In the genomic region with DNA sequence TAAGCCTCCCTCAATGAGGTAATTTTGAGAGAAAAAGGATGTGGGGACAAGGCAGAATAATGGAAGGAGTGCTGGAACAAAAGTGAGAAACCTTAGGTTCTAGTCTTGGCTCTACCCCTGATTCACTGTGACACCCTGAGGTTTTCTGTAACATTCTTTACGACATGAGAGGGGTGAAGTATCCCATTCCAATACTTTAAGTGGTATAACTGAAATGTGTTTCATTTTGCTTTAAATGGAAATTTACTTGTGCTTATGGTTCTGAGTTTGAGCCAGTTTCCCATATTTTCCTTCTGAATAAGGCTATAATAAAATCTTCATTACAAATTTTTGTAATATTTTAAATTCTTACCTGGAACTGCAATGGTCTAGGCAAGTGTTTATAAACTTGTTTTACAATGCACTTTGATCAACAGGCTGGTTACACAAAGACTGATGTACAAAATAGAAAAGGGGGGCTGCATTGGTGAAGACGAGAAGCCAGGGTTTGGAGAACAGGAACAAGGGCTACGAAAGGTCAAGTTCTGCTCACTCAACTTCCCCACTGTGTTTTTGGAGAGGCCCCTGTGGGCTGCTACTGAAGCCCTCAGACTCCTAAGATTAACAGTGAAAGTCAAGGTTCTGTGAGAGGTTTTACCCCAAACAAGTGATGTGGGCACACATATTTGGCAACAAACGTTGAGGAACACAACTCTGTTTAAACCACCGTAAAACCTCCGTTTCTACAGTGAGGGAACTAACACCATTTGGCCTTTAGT, we compare ENCODE assay signal across 28 cellular contexts.
DNase-seq lines count a peak whose midpoint lies in the region; ATAC-seq and TF ChIP-seq lines count a peak whose summit lies in the region.
"Had no signal": no experiment of that assay in that cellular context is flagged by ENCODE, and none has a peak within 500 bp of the region (broad histone marks: within the 10 kb centered on the region; RNA-seq: fewer than 3 reads in every experiment).

No MANE protein-coding gene starts in this region.

- H3K9ac ChIP-seq in IMR-90 (ENCODE audit: low read depth, low read length) = no peak overlapping the region; the same call in 1 of the 2 replicates

- peak overlapping the region; percentile 34 for H2AK9ac ChIP-seq in IMR-90 (replicated peaks; ENCODE audit: low read depth, low read length, poor library complexity)

- H3K27ac ChIP-seq in IMR-90 (ENCODE audit: insufficient read depth, low read length) (no peak overlapping the region), osteoblast (ENCODE audit: low read depth, low read length) (peak overlapping the region; percentile 7)
- H3K27ac ChIP-seq: cardiac muscle cell, coronary artery, foreskin keratinocyte, right lobe of liver, SJSA1, uterus had no signal

- CTCF ChIA-PET in IMR-90 (lab: Yijun Ruan, JAX) = no interaction called here

- H3K18ac ChIP-seq in IMR-90 (ENCODE audit: low read depth, low read length) = peak overlapping the region; percentile 93

- peak overlapping the region; percentile 88 for H2BK15ac ChIP-seq in IMR-90 (ENCODE audit: low read depth, low read length)

- intact Hi-C loops in IMR-90 (cut with micrococcal nuclease) = no loop called here

- H4K20me1 ChIP-seq in IMR-90 (ENCODE audit: insufficient read depth, low read length) (no peaks in the 10 kb centered on the region), osteoblast (ENCODE audit: insufficient read depth, low read length) (no peaks in the 10 kb centered on the region)

- H3K4ac ChIP-seq in IMR-90 (ENCODE audit: low read depth, low read length) = peak overlapping the region; percentile 25

- H3K4me1 ChIP-seq in IMR-90 (ENCODE audit: control insufficient read depth, insufficient read depth, low read length) (0 out of 2 replicates have a peak, but pooled peaks cover 6% of the 10 kb centered on the region), osteoblast (ENCODE audit: insufficient read depth, low read length) (peaks cover 18% of the 10 kb centered on the region)
- H3K4me1 ChIP-seq: HAP-1, right lobe of liver, SJSA1, uterus had no signal

- no peak for TF ChIP-seq CTCF in IMR-90 (conservative IDR thresholded peaks at IDR 0.05; ENCODE audit: low read depth, low read length)
- TF ChIP-seq CTCF in osteoblast (IDR thresholded peaks at IDR 0.05; ENCODE audit: extremely low read depth, low read depth, low read length) = no peak

- no peaks in the 10 kb centered on the region for H3K36me3 ChIP-seq in IMR-90 (ENCODE audit: control insufficient read depth, insufficient read depth, low read length)
- H3K36me3 ChIP-seq in osteoblast (ENCODE audit: insufficient read depth, low read length) = no peaks in the 10 kb centered on the region
- H3K36me3 ChIP-seq: cardiac muscle cell, HAP-1, right lobe of liver, SJSA1, uterus had no signal

- ATAC-seq in IMR-90 (ENCODE audit: low read depth) = no peak
- ATAC-seq in HG02588 (IDR thresholded peaks at IDR 0.05; ENCODE audit: unreplicated experiment) = no peak
- ATAC-seq in HG02759 (IDR thresholded peaks at IDR 0.05; ENCODE audit: unreplicated experiment) = no peak
- ATAC-seq: activated CD8-positive, alpha-beta T cell treated with anti-CD3 and anti-CD28 coated beads for 36 hours; activated T-helper 17 cell treated with anti-CD3 and anti-CD28 coated beads, Interleukin-2, amount 50 U/mL, for 72 hours; esophagus mucosa; foreskin keratinocyte had no signal

- peak overlapping the region; percentile 44 to 68; a peak in 3 of 4 replicates for H4K8ac ChIP-seq in IMR-90 (ENCODE audit: low read depth in 2 of 2, low read length in 2 of 2)

- H2AK5ac ChIP-seq in IMR-90 (ENCODE audit: low read depth, low read length) = peak overlapping the region; percentile 24; the same call in 1 of the 2 replicates

- no TSS peak for BruUV-seq in IMR-90 (replicated peaks; lab: Mats Ljungman, UMichigan)

- H3K14ac ChIP-seq in IMR-90 (replicated peaks; ENCODE audit: low read depth, low read length) = no peak overlapping the region

- H4K5ac ChIP-seq in IMR-90 (ENCODE audit: low read depth, low read length) = peak overlapping the region; percentile 42; the same call in 1 of the 2 replicates

- H4K91ac ChIP-seq in IMR-90 (ENCODE audit: insufficient read depth, low read depth, low read length) = peak overlapping the region; percentile 54

- H3K4me3 ChIP-seq in IMR-90 (ENCODE audit: insufficient read depth, low read depth, low read length) (no peak overlapping the region), osteoblast (ENCODE audit: insufficient read depth, low read length) (no peak overlapping the region)
- H3K4me3 ChIP-seq: cardiac muscle cell, coronary artery, HAP-1, right lobe of liver, SJSA1, uterus had no signal

- H2AFZ ChIP-seq in IMR-90 (replicated peaks; ENCODE audit: low read length, poor library complexity) = no peak overlapping the region
- peak overlapping the region; percentile 39 for H2AFZ ChIP-seq in osteoblast (ENCODE audit: low read length)

- peak overlapping the region; percentile 38; the same call in 1 of the 2 replicates for H3K23ac ChIP-seq in IMR-90 (ENCODE audit: low read depth, low read length)

- dilution Hi-C loops in IMR-90 (cut with HindIII; ENCODE audit: low sequenced_read_pairs, unreplicated experiment) = no loop called here

- no peaks in the 10 kb centered on the region for H3K9me1 ChIP-seq in IMR-90 (ENCODE audit: insufficient read depth, low read length)

- H3K27me3 ChIP-seq in IMR-90 (ENCODE audit: control insufficient read depth, insufficient read depth, low read length) (no peaks in the 10 kb centered on the region), osteoblast (ENCODE audit: insufficient read depth, low read length) (no peaks in the 10 kb centered on the region)
- H3K27me3 ChIP-seq: cardiac muscle cell, foreskin keratinocyte, right lobe of liver, SJSA1, uterus had no signal

- H3K4me2 ChIP-seq in IMR-90 (ENCODE audit: low read depth, low read length) (no peak overlapping the region), osteoblast (ENCODE audit: insufficient read depth, low read length) (peak overlapping the region; percentile 3)

- peak overlapping the region; percentile 20 for H2BK5ac ChIP-seq in IMR-90 (ENCODE audit: low read depth, low read length, poor library complexity, severe bottlenecking)

- peak; percentile 80 for DNase-seq in EH (ENCODE audit: low read depth)
- no peak for DNase-seq in IMR-90
- peak; percentile 21 for DNase-seq in SKM-1 treated with dmso at 0.1 percent for 144 hours (lab: John Stamatoyannopoulos, UW; ENCODE audit: unreplicated experiment)
- DNase-seq in osteoblast (ENCODE audit: insufficient read length, low spot score, missing footprints) = no peak
- no peak for DNase-seq in T-helper 9 cell
- no peak for DNase-seq in ACHN
- DNase-seq: activated CD8-positive, alpha-beta T cell treated with anti-CD3 and anti-CD28 coated beads for 36 hours; aorta; CD4-positive, alpha-beta T cell; foreskin keratinocyte; mammary epithelial cell; NCI-H1048; NCI-H187 treated with DMSO at 0.1 percent for 48 hours; NCI-H524; NK-92 treated with Interleukin-12 subunit alpha and Interleukin-12 subunit beta, amount 100 ng/mL, for 24 hours; right lobe of liver; stimulated activated CD4-positive, alpha-beta T cell treated with anti-CD3 and anti-CD28 coated beads, Interleukin-4, amount 100 ng/mL, for 24 hours; stimulated activated naive B cell treated with anti-CD40 and anti-IgM and Interleukin-4, amounts not matched to agents 10 μg/mL and 1 μg/mL and 100 μg/mL, for 72 hours; T-helper 2 cell; uterus had no signal

- peak overlapping the region; percentile 55; the same call in 1 of the 2 replicates for H2BK120ac ChIP-seq in IMR-90 (ENCODE audit: low read depth, low read length)

- H2BK20ac ChIP-seq in IMR-90 (ENCODE audit: low read depth, low read length) = peak overlapping the region; percentile 89; the same call in 1 of the 2 replicates

- POLR2A ChIA-PET in IMR-90 (lab: Charles Lee; ENCODE audit: unreplicated experiment) = no interaction called here

- no peak for TF ChIP-seq POLR2A in IMR-90 (IDR thresholded peaks at IDR 0.05; ENCODE audit: low read depth, low read length)

- H3K9me3 ChIP-seq in IMR-90 (ENCODE audit: control insufficient read depth, insufficient read depth, low read length) (no peaks in the 10 kb centered on the region), osteoblast (ENCODE audit: low read depth, low read length) (no peaks in the 10 kb centered on the region)
- H3K9me3 ChIP-seq: HAP-1, right lobe of liver, SJSA1, uterus had no signal

- 0 out of 2 replicates have a peak overlapping the region, but pooled peaks have one; percentile 21 for H3K56ac ChIP-seq in IMR-90 (ENCODE audit: extremely low read depth, insufficient read depth, low read length)

- WGBS in IMR-90 (ENCODE audit: extremely low coverage in 2 of 2, insufficient read length in 1 of 2), 2 experiments = no CpG with 5 or more reads among the region's 6 CpGs

- TF ChIP-seq RAD21 in IMR-90 (IDR thresholded peaks at IDR 0.05; ENCODE audit: low read length) = no peak

- H3K79me1 ChIP-seq in IMR-90 (ENCODE audit: low read depth in 1 of 2, low read length in 2 of 2) = no peaks in the 10 kb centered on the region

- H3K79me2 ChIP-seq in osteoblast (ENCODE audit: insufficient read depth, low read length) = no peaks in the 10 kb centered on the region

- in situ Hi-C loops in IMR-90 (cut with MboI; ENCODE audit: low sequenced_read_pairs) = no loop called here
- in situ Hi-C loops in ACHN (cut with HindIII; ENCODE audit: low pct_ligation_motif_present, low pct_unique_long_range_greater_than_20kb, low sequenced_read_pairs) = no loop called here

TF ChIP-seq in IMR-90, 13 proteins besides CTCF, POLR2A, EP300 and RAD21:
- TF ChIP-seq CEBPB (IDR thresholded peaks at IDR 0.05; ENCODE audit: low read depth, low read length) (no peak), CHD1 (IDR thresholded peaks at IDR 0.05; ENCODE audit: low read depth, low read length) (no peak), FOS (IDR thresholded peaks at IDR 0.05; ENCODE audit: low read depth, low read length) (no peak), BHLHE40 (IDR thresholded peaks at IDR 0.05; ENCODE audit: low read depth, low read length) (no peak), MAZ (IDR thresholded peaks at IDR 0.05; ENCODE audit: borderline replicate concordance, low read depth, low read length) (no peak), MXI1 (IDR thresholded peaks at IDR 0.05; ENCODE audit: borderline replicate concordance, low read depth, low read length) (no peak), RCOR1 (IDR thresholded peaks at IDR 0.05; ENCODE audit: insufficient replicate concordance, low read length) (no peak), NFE2L2 (IDR thresholded peaks at IDR 0.05; ENCODE audit: low read depth, low read length) (no peak)

Comparison
In these comparisons a context has a peak if more than half of its experiments do, and no peak if none do; other contexts are left out.
1. DNase-seq: peak in EH (single experiment) and SKM-1 treated with dmso at 0.1 percent for 144 hours (single experiment); none in IMR-90 (single experiment), osteoblast (single experiment), T-helper 9 cell (single experiment) and ACHN (single experiment).